Comparison of ENCODE assay signal across 34 cellular contexts in genomic region chr11:40688369-40688768, GRCh38.
"Had no signal": no experiment of that assay in that cellular context is flagged by ENCODE, and none has a peak within 500 bp of the region (broad histone marks: within the 10 kb centered on the region; RNA-seq: fewer than 3 reads in every experiment).

No MANE protein-coding gene starts in this region.

- H3K27ac ChIP-seq: KMS-11 had no signal

- H3K4me2 ChIP-seq: KMS-11 had no signal

- H3K36me3 ChIP-seq: MG63 had no signal

- H3K9ac ChIP-seq: KMS-11 had no signal

- H3K27me3 ChIP-seq: MG63 had no signal

- H3K4me3 ChIP-seq: MG63 had no signal

- DNase-seq: Karpas-422, Kasumi-1, KG1, MG63, MM.1S, MV-4-11, NCI-H1048, NCI-H1092, NCI-H1092 treated with DMSO at 0.1 percent for 48 hours, NCI-H1105, NCI-H1105 treated with DMSO at 0.1 percent for 48 hours, NCI-H1417 treated with DMSO at 0.1 percent for 48 hours, NCI-H1436, NCI-H1436 treated with DMSO at 0.1 percent for 48 hours, NCI-H146, NCI-H1694, NCI-H1694 treated with DMSO at 0.1 percent for 48 hours, NCI-H187, NCI-H187 treated with DMSO at 0.1 percent for 48 hours, NCI-H1930, NCI-H2029, NCI-H2029 treated with DMSO at 0.1 percent for 48 hours, NCI-H2081, NCI-H2081 treated with DMSO at 0.1 percent for 48 hours, NCI-H2107, NCI-H2171, NCI-H2171 treated with DMSO at 0.1 percent for 48 hours, NCI-H2227 treated with DMSO at 0.1 percent for 48 hours, NCI-H226, NCI-H345, NCI-H446, NCI-H446 treated with DMSO at 0.1 percent for 48 hours, NCI-H510A had no signal
